ENCODE assay signal across 1 cellular context in the genomic region with DNA sequence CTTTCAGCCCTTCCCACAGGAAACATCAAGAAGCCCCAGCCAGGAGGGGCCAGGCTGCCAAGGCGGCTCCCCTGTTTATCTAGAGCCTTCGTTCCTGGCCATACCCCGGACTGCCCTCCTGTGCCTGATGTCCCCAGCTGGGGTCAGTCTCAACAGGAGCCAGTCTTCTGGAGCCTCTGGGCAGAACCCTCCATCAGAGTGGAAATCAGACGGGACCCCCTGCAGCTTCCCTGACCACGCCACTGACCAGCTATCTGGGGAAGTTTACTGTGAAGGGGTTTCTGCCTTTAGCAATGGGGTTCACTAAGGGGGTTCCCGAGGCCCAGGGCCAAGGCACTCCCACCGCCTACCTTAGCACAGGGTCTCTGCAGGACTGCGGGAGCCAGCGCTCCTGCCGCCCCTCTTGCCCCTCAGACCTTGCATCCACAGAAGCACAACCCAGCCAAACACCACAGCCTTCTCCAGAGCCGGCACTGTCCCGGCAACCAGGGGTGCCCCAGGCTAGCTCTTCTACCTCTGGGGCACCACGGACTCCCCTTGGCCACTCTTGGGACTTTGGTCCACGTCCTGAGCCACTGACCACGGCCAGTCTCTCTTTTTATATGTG.
TF ChIP-seq lines count a peak whose summit lies in the region.

No MANE protein-coding gene starts in this region.

TF ChIP-seq in HepG2, 621 proteins besides CTCF, POLR2A, EP300 and RAD21:
- TF ChIP-seq PRPF4 (IDR thresholded peaks at IDR 0.05; ENCODE audit: low read depth, low read length, poor library complexity, severe bottlenecking) (no peak), NCOA2 (CRISPR knock-in tag; IDR thresholded peaks at IDR 0.05) (no peak), ARNTL (CRISPR knock-in tag; IDR thresholded peaks at IDR 0.05) (no peak), PTBP1 (IDR thresholded peaks at IDR 0.05; ENCODE audit: low read depth, low read length, poor library complexity, severe bottlenecking) (no peak), ZNF3 (CRISPR knock-in tag; IDR thresholded peaks at IDR 0.05) (no peak), HIVEP1 (CRISPR knock-in tag; IDR thresholded peaks at IDR 0.05) (no peak), ZNF570 (CRISPR knock-in tag; IDR thresholded peaks at IDR 0.05; ENCODE audit: borderline replicate concordance) (no peak), CC2D1A (CRISPR knock-in tag; IDR thresholded peaks at IDR 0.05) (no peak), CENPT (CRISPR knock-in tag; IDR thresholded peaks at IDR 0.05; ENCODE audit: low read depth) (no peak)
- TF ChIP-seq, protein P1, sequence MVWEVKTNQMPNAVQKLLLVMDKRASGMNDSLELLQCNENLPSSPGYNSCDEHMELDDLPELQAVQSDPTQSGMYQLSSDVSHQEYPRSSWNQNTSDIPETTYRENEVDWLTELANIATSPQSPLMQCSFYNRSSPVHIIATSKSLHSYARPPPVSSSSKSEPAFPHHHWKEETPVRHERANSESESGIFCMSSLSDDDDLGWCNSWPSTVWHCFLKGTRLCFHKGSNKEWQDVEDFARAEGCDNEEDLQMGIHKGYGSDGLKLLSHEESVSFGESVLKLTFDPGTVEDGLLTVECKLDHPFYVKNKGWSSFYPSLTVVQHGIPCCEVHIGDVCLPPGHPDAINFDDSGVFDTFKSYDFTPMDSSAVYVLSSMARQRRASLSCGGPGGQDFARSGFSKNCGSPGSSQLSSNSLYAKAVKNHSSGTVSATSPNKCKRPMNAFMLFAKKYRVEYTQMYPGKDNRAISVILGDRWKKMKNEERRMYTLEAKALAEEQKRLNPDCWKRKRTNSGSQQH (CRISPR knock-in tag; IDR thresholded peaks at IDR 0.05; ENCODE audit: low read depth) = no peak
- TF ChIP-seq, protein P2, sequence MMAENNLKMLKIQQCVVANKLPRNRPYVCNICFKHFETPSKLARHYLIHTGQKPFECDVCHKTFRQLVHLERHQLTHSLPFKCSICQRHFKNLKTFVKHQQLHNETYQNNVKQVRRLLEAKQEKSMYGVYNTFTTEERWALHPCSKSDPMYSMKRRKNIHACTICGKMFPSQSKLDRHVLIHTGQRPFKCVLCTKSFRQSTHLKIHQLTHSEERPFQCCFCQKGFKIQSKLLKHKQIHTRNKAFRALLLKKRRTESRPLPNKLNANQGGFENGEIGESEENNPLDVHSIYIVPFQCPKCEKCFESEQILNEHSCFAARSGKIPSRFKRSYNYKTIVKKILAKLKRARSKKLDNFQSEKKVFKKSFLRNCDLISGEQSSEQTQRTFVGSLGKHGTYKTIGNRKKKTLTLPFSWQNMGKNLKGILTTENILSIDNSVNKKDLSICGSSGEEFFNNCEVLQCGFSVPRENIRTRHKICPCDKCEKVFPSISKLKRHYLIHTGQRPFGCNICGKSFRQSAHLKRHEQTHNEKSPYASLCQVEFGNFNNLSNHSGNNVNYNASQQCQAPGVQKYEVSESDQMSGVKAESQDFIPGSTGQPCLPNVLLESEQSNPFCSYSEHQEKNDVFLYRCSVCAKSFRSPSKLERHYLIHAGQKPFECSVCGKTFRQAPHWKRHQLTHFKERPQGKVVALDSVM (CRISPR knock-in tag; IDR thresholded peaks at IDR 0.05) = no peak
- TF ChIP-seq, protein P3, sequence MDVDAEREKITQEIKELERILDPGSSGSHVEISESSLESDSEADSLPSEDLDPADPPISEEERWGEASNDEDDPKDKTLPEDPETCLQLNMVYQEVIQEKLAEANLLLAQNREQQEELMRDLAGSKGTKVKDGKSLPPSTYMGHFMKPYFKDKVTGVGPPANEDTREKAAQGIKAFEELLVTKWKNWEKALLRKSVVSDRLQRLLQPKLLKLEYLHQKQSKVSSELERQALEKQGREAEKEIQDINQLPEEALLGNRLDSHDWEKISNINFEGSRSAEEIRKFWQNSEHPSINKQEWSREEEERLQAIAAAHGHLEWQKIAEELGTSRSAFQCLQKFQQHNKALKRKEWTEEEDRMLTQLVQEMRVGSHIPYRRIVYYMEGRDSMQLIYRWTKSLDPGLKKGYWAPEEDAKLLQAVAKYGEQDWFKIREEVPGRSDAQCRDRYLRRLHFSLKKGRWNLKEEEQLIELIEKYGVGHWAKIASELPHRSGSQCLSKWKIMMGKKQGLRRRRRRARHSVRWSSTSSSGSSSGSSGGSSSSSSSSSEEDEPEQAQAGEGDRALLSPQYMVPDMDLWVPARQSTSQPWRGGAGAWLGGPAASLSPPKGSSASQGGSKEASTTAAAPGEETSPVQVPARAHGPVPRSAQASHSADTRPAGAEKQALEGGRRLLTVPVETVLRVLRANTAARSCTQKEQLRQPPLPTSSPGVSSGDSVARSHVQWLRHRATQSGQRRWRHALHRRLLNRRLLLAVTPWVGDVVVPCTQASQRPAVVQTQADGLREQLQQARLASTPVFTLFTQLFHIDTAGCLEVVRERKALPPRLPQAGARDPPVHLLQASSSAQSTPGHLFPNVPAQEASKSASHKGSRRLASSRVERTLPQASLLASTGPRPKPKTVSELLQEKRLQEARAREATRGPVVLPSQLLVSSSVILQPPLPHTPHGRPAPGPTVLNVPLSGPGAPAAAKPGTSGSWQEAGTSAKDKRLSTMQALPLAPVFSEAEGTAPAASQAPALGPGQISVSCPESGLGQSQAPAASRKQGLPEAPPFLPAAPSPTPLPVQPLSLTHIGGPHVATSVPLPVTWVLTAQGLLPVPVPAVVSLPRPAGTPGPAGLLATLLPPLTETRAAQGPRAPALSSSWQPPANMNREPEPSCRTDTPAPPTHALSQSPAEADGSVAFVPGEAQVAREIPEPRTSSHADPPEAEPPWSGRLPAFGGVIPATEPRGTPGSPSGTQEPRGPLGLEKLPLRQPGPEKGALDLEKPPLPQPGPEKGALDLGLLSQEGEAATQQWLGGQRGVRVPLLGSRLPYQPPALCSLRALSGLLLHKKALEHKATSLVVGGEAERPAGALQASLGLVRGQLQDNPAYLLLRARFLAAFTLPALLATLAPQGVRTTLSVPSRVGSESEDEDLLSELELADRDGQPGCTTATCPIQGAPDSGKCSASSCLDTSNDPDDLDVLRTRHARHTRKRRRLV (CRISPR knock-in tag; IDR thresholded peaks at IDR 0.05) = no peak
